ENCODE assay signal across 8 cellular contexts in genomic region chr2:86238354-86238753, GRCh38. TPM values are rescaled to one million over a fixed set of nuclear protein-coding genes. Genes with fewer than 3 reads are reported as not detected.
DNase-seq lines count a peak whose midpoint lies in the region; ATAC-seq and FAIRE-seq lines count a peak whose summit lies in the region.

No MANE protein-coding gene starts in this region.

- DNase-seq in Daoy (ENCODE audit: low read depth) (peak; percentile 39), RCC 7860 (ENCODE audit: low spot score) (peak; percentile 51), kidney glomerular epithelial cell (lab: John Stamatoyannopoulos, UW) (peak; percentile 54), NCI-H146 (lab: John Stamatoyannopoulos, UW) (no peak), head of caudate nucleus (no peak), NCI-H2081 (lab: John Stamatoyannopoulos, UW) (no peak)

- intact Hi-C loops in head of caudate nucleus (cut with DNase I), result no loop called here

- ATAC-seq in GM21576 (IDR thresholded peaks at IDR 0.05; ENCODE audit: unreplicated experiment) (peak; percentile 90), HG02840 (IDR thresholded peaks at IDR 0.05; ENCODE audit: low FRiP score, unreplicated experiment) (no peak)

- no peak for FAIRE-seq in RCC 7860 (lab: Jason Lieb, UNC)

RNA-seq across cellular contexts. Expression of gene MRPL35, which starts 39.1 kb away (rescaled TPM):
- total RNA-seq in Daoy (2014; rRNA removed; shearing (Covaris generic)), result 89.4 and 111 TPM in 2 replicates

RNA-seq across cellular contexts. Expression of gene IMMT, which starts 43.1 kb away (rescaled TPM):
- 50.0 and 58.1 TPM in 2 replicates for total RNA-seq in Daoy (2014; rRNA removed; shearing (Covaris generic))

Comparison
In these comparisons a context has a peak if more than half of its experiments do, and no peak if none do; other contexts are left out.
1. DNase-seq: peak in Daoy (single experiment), RCC 7860 (single experiment) and kidney glomerular epithelial cell (single experiment); none in NCI-H146 (single experiment), head of caudate nucleus (0 of 42) and NCI-H2081 (0 of 2).